Comparison of ENCODE assay signal across 9 cellular contexts in the genomic region with DNA sequence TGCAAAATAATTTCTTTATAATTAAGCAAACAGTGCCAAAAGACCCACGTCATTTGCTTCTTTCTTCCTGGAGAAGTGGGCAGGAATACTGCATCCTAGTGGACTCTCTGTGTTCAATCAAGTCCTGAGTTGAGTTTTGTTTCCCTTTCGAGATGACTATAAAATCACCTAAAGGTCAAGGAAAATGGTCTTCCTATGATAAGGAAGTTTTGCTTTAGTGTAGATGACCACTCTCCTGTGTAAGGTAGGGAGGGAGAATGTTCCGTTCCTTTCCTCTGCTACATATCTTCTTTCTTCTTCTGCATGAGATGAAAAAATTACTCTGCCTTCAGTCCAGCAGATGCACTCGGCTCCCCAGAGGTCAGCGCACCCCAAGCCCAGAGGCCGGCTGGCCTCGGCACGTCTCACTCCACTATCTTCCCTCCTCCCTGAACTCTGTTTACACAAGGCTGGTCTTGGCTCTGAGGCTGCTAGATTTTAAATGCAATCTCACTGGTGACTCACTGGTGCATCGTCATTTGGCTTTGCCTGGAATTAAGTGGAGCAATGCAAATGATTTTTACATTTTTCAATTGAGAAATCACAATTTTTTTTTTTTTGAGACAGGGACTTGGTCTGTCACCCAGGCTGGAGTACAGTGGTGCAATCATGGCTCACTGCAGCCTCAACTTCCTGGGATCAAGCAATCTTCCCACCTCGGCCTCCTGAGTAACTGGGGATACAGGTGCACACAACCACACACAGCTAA. TPM values are rescaled to one million over a fixed set of nuclear protein-coding genes. Genes with fewer than 3 reads are reported as not detected.
DNase-seq lines count a peak whose midpoint lies in the region; ATAC-seq and TF ChIP-seq lines count a peak whose summit lies in the region.
"Had no signal": no experiment of that assay in that cellular context is flagged by ENCODE, and none has a peak within 500 bp of the region (broad histone marks: within the 10 kb centered on the region; RNA-seq: fewer than 3 reads in every experiment).

No MANE protein-coding gene starts in this region.

- H3K27ac Mint-ChIP-seq in endodermal cell, result peak overlapping the region; percentile 64
- H3K27ac Mint-ChIP-seq in mesothelial cell of epicardium, result peak overlapping the region; percentile 63
- no peak overlapping the region for H3K27ac Mint-ChIP-seq in activated T-helper 17 cell treated with anti-CD3 and anti-CD28 coated beads, Interleukin-2, amount 50 U/mL, for 72 hours

- no peaks in the 10 kb centered on the region for H3K36me3 ChIP-seq in endodermal cell (ENCODE audit: control insufficient read depth, insufficient read depth, low read length)

- H3K4me3 ChIP-seq in AG04450 (ENCODE audit: low read depth, low read length), result peak overlapping the region; percentile 21
- H3K4me3 ChIP-seq in endodermal cell (ENCODE audit: low read length), result no peak overlapping the region

- no peak overlapping the region for H3K9ac ChIP-seq in endodermal cell (ENCODE audit: extremely low read depth, low read length, poor library complexity, severe bottlenecking)

- H3K9me3 ChIP-seq in AG04450 (ENCODE audit: control insufficient read depth, insufficient read depth, low read length) (no peaks in the 10 kb centered on the region), endodermal cell (ENCODE audit: control insufficient read depth, low read length) (no peaks in the 10 kb centered on the region)

- no peaks in the 10 kb centered on the region for H3K27me3 Mint-ChIP-seq in endodermal cell (ENCODE audit: insufficient read depth)
- no peaks in the 10 kb centered on the region for H3K27me3 Mint-ChIP-seq in mesothelial cell of epicardium (ENCODE audit: low read depth)
- no peaks in the 10 kb centered on the region for H3K27me3 Mint-ChIP-seq in activated T-helper 17 cell treated with anti-CD3 and anti-CD28 coated beads, Interleukin-2, amount 50 U/mL, for 72 hours

- H3K4me1 Mint-ChIP-seq in endodermal cell (peaks cover 23% of the 10 kb centered on the region), mesothelial cell of epicardium (peaks cover 6% of the 10 kb centered on the region)
- H3K4me1 Mint-ChIP-seq in activated T-helper 17 cell treated with anti-CD3 and anti-CD28 coated beads, Interleukin-2, amount 50 U/mL, for 72 hours, result peaks cover 4% of the 10 kb centered on the region

- POLR2A ChIA-PET in AG04450 (lab: Yijun Ruan, JAX), result interaction anchor here (0.6 to 1.7 kb wide), 2 partner anchors 18 to 481 kb away, joined by 5 to 14 read pairs; partner anchors contain the start of gene VDAC2

- CTCF ChIA-PET in AG04450 (lab: Charles Lee), result interaction anchor here (0.6 to 1.7 kb wide), 4 partner anchors 16 to 44 kb away, joined by 3 to 5 read pairs (median 4); partner anchors contain the start of gene COMTD1

- DNase-seq in AG04450 (ENCODE audit: low read depth, low spot score) (peak; percentile 73), NCI-H2196 (lab: John Stamatoyannopoulos, UW; ENCODE audit: unreplicated experiment) (peak; percentile 47), endodermal cell (no peak), mesothelial cell of epicardium (ENCODE audit: low spot score in 2 of 2, unreplicated experiment in 2 of 2) (no peak), NCI-H2171 treated with DMSO at 0.1 percent for 48 hours (lab: John Stamatoyannopoulos, UW) (no peak), NAMALWA (ENCODE audit: low spot score) (no peak)
- DNase-seq: DND-41 had no signal

- H3K27ac ChIP-seq in AG04450 (ENCODE audit: low read depth, low read length), result peak overlapping the region; percentile 85
- H3K27ac ChIP-seq in endodermal cell (ENCODE audit: low read depth, low read length), result no peak overlapping the region

- no peaks in the 10 kb centered on the region for H3K27me3 ChIP-seq in AG04450 (ENCODE audit: control insufficient read depth, insufficient read depth, low read length)
- H3K27me3 ChIP-seq in endodermal cell (ENCODE audit: control insufficient read depth, insufficient read depth, low read length, poor library complexity, severe bottlenecking), result no peaks in the 10 kb centered on the region

- peaks cover 5% of the 10 kb centered on the region for H3K4me1 ChIP-seq in endodermal cell (ENCODE audit: control insufficient read depth, insufficient read depth, low read length)

- H3K4me3 Mint-ChIP-seq in endodermal cell (no peak overlapping the region), mesothelial cell of epicardium (no peak overlapping the region)
- no peak overlapping the region for H3K4me3 Mint-ChIP-seq in activated T-helper 17 cell treated with anti-CD3 and anti-CD28 coated beads, Interleukin-2, amount 50 U/mL, for 72 hours

- H3K36me3 Mint-ChIP-seq in endodermal cell (ENCODE audit: low read depth) (peaks cover 14% of the 10 kb centered on the region), mesothelial cell of epicardium (peaks cover 9% of the 10 kb centered on the region)
- no peaks in the 10 kb centered on the region for H3K36me3 Mint-ChIP-seq in activated T-helper 17 cell treated with anti-CD3 and anti-CD28 coated beads, Interleukin-2, amount 50 U/mL, for 72 hours (ENCODE audit: low read depth)

- 77 to 95% methylated on average over 4 to 9 of the region's 10 CpGs for WGBS in endodermal cell (ENCODE audit: insufficient coverage in 1 of 2, insufficient read length in 1 of 2), 2 experiments

- no peaks in the 10 kb centered on the region for H3K9me3 Mint-ChIP-seq in endodermal cell
- no peaks in the 10 kb centered on the region for H3K9me3 Mint-ChIP-seq in mesothelial cell of epicardium
- no peaks in the 10 kb centered on the region for H3K9me3 Mint-ChIP-seq in activated T-helper 17 cell treated with anti-CD3 and anti-CD28 coated beads, Interleukin-2, amount 50 U/mL, for 72 hours

- ATAC-seq in activated T-helper 17 cell treated with anti-CD3 and anti-CD28 coated beads, Interleukin-2, amount 50 U/mL, for 72 hours (replicated peaks), result no peak
- no peak for ATAC-seq in HG02981 (IDR thresholded peaks at IDR 0.05; ENCODE audit: unreplicated experiment)

- TF ChIP-seq CTCF in AG04450 (IDR thresholded peaks at IDR 0.05; ENCODE audit: low read depth, low read length), result peak; percentile 22; the same call in 1 of the 2 replicates
- no peak for TF ChIP-seq CTCF in endodermal cell (conservative IDR thresholded peaks at IDR 0.05)
- TF ChIP-seq CTCF in mesothelial cell of epicardium (IDR thresholded peaks at IDR 0.05; ENCODE audit: unreplicated experiment), result no peak

RNA-seq across cellular contexts. Expression of gene VDAC2, which starts 18.6 kb away (rescaled TPM):
- polyA plus RNA-seq in AG04450 (2011; rRNA removed), result 154 and 201 TPM in 2 replicates
- 45.6 and 63.9 TPM in 2 replicates for polyA minus RNA-seq in AG04450 (2011; rRNA and poly(A)+ RNA removed)
- total RNA-seq in endodermal cell, result 100 to 1,000 TPM; 277 to 292 TPM
- polyA plus RNA-seq in endodermal cell (2013, experiment 1 of 2), result 259 TPM
- 244 TPM for polyA plus RNA-seq in endodermal cell (2013, experiment 2 of 2)
- total RNA-seq in mesothelial cell of epicardium, result 144 to 154 TPM (median 149 TPM) in 3 replicates
- total RNA-seq in activated T-helper 17 cell treated with anti-CD3 and anti-CD28 coated beads, Interleukin-2, amount 50 U/mL, for 72 hours, result 100 to 1,000 TPM; 211 to 254 TPM

RNA-seq across cellular contexts. Expression of gene COMTD1, which starts 43.8 kb away (rescaled TPM):
- 2.0 and 2.3 TPM in 2 replicates for polyA plus RNA-seq in AG04450 (2011; rRNA removed)
- 0.61 and 0.97 TPM in 2 replicates for polyA minus RNA-seq in AG04450 (2011; rRNA and poly(A)+ RNA removed)
- total RNA-seq in endodermal cell (10 to 100 TPM in 1 of 2 donors, 1 to 10 TPM in 1; 9.6 to 14.4 TPM), mesothelial cell of epicardium (13.9 to 14.7 TPM (median 13.9 TPM) in 3 replicates)
- 9.8 TPM for polyA plus RNA-seq in endodermal cell (2013, experiment 1 of 2)
- polyA plus RNA-seq in endodermal cell (2013, experiment 2 of 2), result 9.0 TPM
- total RNA-seq in activated T-helper 17 cell treated with anti-CD3 and anti-CD28 coated beads, Interleukin-2, amount 50 U/mL, for 72 hours, result 10 to 100 TPM; 29.4 to 50.9 TPM

Comparison
In these comparisons a context has a peak if more than half of its experiments do, and no peak if none do; other contexts are left out.
1. DNase-seq: peak in AG04450 (single experiment) and NCI-H2196 (single experiment); none in endodermal cell (single experiment), mesothelial cell of epicardium (0 of 2), NCI-H2171 treated with DMSO at 0.1 percent for 48 hours (single experiment) and NAMALWA (single experiment).